ENCODE assay signal across 11 cellular contexts in genomic region chr18:3508576-3509559, GRCh38. TPM values are rescaled to one million over a fixed set of nuclear protein-coding genes. Genes with fewer than 3 reads are reported as not detected.
DNase-seq lines count a peak whose midpoint lies in the region; TF ChIP-seq lines count a peak whose summit lies in the region.
"Had no signal": no experiment of that assay in that cellular context is flagged by ENCODE, and none has a peak within 500 bp of the region (broad histone marks: within the 10 kb centered on the region; RNA-seq: fewer than 3 reads in every experiment).

No MANE protein-coding gene starts in this region.

- peak; percentile 61 for DNase-seq in NCI-H1436 (lab: John Stamatoyannopoulos, UW)
- no peak for DNase-seq in NCI-H1436 treated with DMSO at 0.1 percent for 48 hours (lab: John Stamatoyannopoulos, UW)
- DNase-seq in OCI-M1 (lab: John Stamatoyannopoulos, UW): peak; percentile 32
- DNase-seq in stomach: peak; percentile 32
- no peak for DNase-seq in hippocampal formation (lab: John Stamatoyannopoulos, UW)
- DNase-seq in stimulated activated naive CD4-positive, alpha-beta T cell (lab: John Stamatoyannopoulos, UW): no peak
- DNase-seq in GM13976 (ENCODE audit: low spot score): no peak
- DNase-seq: activated gamma-delta T cell treated with Interleukin-2 at 50 U/mL for 16 hours, left ventricle myocardium superior, NCI-H1930 had no signal

- H3K27ac ChIP-seq in iPS-20b (ENCODE audit: low read length): no peak overlapping the region
- peak overlapping the region in 1 of 5 donors; percentile 20 for H3K27ac ChIP-seq in stomach

- TF ChIP-seq EP300 in stomach (IDR thresholded peaks at IDR 0.05): no peak

- no peak for TF ChIP-seq POLR2A in stomach (IDR thresholded peaks at IDR 0.05)

- in situ Hi-C loops in GM13976 (cut with MboI; ENCODE audit: low sequenced_read_pairs, unreplicated experiment): no loop called here

- H3K4me3 ChIP-seq in iPS-20b (ENCODE audit: low read length): no peak overlapping the region
- H3K4me3 ChIP-seq in stomach: no peak overlapping the region

- H3K9me3 ChIP-seq in iPS-20b (ENCODE audit: insufficient read depth, low read depth, low read length) (no peaks in the 10 kb centered on the region), stomach (no peaks in the 10 kb centered on the region)

- intact Hi-C loops in stomach (cut with DNase I; ENCODE audit: low total_unique reads): no loop called here

- no peaks in the 10 kb centered on the region for H3K27me3 ChIP-seq in iPS-20b (ENCODE audit: insufficient read depth, low read length)
- H3K27me3 ChIP-seq in stomach: no peaks in the 10 kb centered on the region

- H3K4me1 ChIP-seq in iPS-20b (ENCODE audit: insufficient read depth, low read length): peaks cover 4% of the 10 kb centered on the region; the same call in 1 of the 2 replicates
- H3K4me1 ChIP-seq in stomach: peaks cover 0 to 11% (median 7%) of the 10 kb centered on the region in 4 donors

- H3K9ac ChIP-seq in iPS-20b (ENCODE audit: low read depth, low read length): peak overlapping the region; percentile 49

- TF ChIP-seq CTCF in stomach (IDR thresholded peaks at IDR 0.05) (no peak), GM13976 (IDR thresholded peaks at IDR 0.05; ENCODE audit: borderline replicate concordance, control extremely low read depth, extremely low read depth, insufficient read depth, missing control alignments) (no peak)

- H3K36me3 ChIP-seq in iPS-20b (ENCODE audit: insufficient read depth, low read depth, low read length): no peaks in the 10 kb centered on the region
- H3K36me3 ChIP-seq in stomach: no peaks in the 10 kb centered on the region

- WGBS in stomach, 5 donors: 29 to 45% (median 39%) methylated on average over 17 of the region's 17 CpGs

RNA-seq across cellular contexts. Expression of gene TGIF1, which starts 58.9 kb away (rescaled TPM):
- total RNA-seq in stomach: 10 to 100 TPM; 18.7 to 87.6 (median 52.5) TPM
- 10 to 100 TPM; 51.5 to 65.3 (median 57.9) TPM for polyA plus RNA-seq in stomach

Comparison
In these comparisons a context has a peak if more than half of its experiments do, and no peak if none do; other contexts are left out.
1. DNase-seq: peak in NCI-H1436 (single experiment), OCI-M1 (single experiment) and stomach (single experiment); none in NCI-H1436 treated with DMSO at 0.1 percent for 48 hours (single experiment), hippocampal formation (0 of 2), stimulated activated naive CD4-positive, alpha-beta T cell (0 of 6) and GM13976 (single experiment).